18 cellular contexts compared by ENCODE assay signal in the genomic region with DNA sequence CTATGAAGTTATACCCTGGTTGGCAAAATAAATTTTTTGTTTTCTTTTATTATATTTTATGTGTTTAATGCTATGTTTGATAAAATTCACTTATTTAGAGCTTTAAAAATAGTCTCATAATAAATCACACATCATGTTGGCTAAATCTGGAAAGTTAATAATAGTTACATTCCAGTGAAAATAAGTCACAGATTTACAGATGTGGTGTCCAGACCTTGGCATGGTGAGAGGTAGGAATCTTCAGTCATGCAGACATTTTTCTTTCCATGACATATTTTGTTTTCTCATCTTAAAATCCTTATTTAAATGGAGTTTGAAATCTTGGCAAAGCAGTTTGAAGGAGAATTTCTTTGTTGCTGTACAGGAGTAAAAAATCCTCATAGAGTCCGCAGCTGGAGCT. TPM values are rescaled to one million over a fixed set of nuclear protein-coding genes. Genes with fewer than 3 reads are reported as not detected.
DNase-seq lines count a peak whose midpoint lies in the region; ATAC-seq, FAIRE-seq and TF ChIP-seq lines count a peak whose summit lies in the region.
"Had no signal": no experiment of that assay in that cellular context is flagged by ENCODE, and none has a peak within 500 bp of the region (broad histone marks: within the 10 kb centered on the region; RNA-seq: fewer than 3 reads in every experiment).

No MANE protein-coding gene starts in this region.

- FAIRE-seq in kidney (lab: Jason Lieb, UNC) = peak; percentile 70
- FAIRE-seq: TTC549 had no signal

- peak overlapping the region; percentile 37 for H3K4me3 Mint-ChIP-seq in chondrocyte (ENCODE audit: unreplicated experiment)
- H3K4me3 Mint-ChIP-seq in activated T-cell treated with anti-CD3 and anti-CD28 coated beads, Interleukin-2, amount 50 U/mL, for 4 hours = no peak overlapping the region
- H3K4me3 Mint-ChIP-seq in activated naive CD4-positive, alpha-beta T cell treated with anti-CD3 and anti-CD28 coated beads, Interleukin-2, amount 10 ng/mL, durations not matched to agents 7 days and 5 days = no peak overlapping the region
- H3K4me3 Mint-ChIP-seq: activated CD4-positive, alpha-beta T cell treated with anti-CD3 and anti-CD28 coated beads, Interleukin-2, amount 10 ng/mL, durations not matched to agents 24 days and 14 days; CD4-positive, alpha-beta T cell had no signal

- intact Hi-C loops in kidney (cut with DNase I) = no loop called here

- no peak overlapping the region for H3K9ac ChIP-seq in kidney (ENCODE audit: low read length in 2 of 2)

- no peak for TF ChIP-seq CTCF in chondrocyte (IDR thresholded peaks at IDR 0.05)
- no peak for TF ChIP-seq CTCF in kidney (IDR thresholded peaks at IDR 0.05; ENCODE audit: borderline replicate concordance, extremely low read depth, insufficient read depth)

- no peak overlapping the region for H3K4me3 ChIP-seq in kidney (ENCODE audit: low read length in 2 of 2)
- H3K4me3 ChIP-seq: cardiac muscle cell, psoas muscle had no signal

- peaks cover 23% of the 10 kb centered on the region for H3K36me3 Mint-ChIP-seq in chondrocyte (ENCODE audit: low read depth)
- H3K36me3 Mint-ChIP-seq in activated T-cell treated with anti-CD3 and anti-CD28 coated beads, Interleukin-2, amount 50 U/mL, for 4 hours (ENCODE audit: insufficient read depth) = peaks cover 55% of the 10 kb centered on the region
- peaks cover 25% of the 10 kb centered on the region for H3K36me3 Mint-ChIP-seq in activated naive CD4-positive, alpha-beta T cell treated with anti-CD3 and anti-CD28 coated beads, Interleukin-2, amount 10 ng/mL, durations not matched to agents 7 days and 5 days

- no peaks in the 10 kb centered on the region for H3K4me1 ChIP-seq in kidney (ENCODE audit: control insufficient read depth in 1 of 2, insufficient read depth in 1 of 2, low read depth in 1 of 2, low read length in 2 of 2)

- DNase-seq in HCEC 1CT (peak; percentile 82), chondrocyte (ENCODE audit: low spot score) (no peak), kidney (no peak)
- DNase-seq in activated T-cell treated with anti-CD3 and anti-CD28 coated beads, Interleukin-2, amount 50 U/mL, for 4 hours = no peak
- no peak for DNase-seq in activated naive CD4-positive, alpha-beta T cell treated with anti-CD3 and anti-CD28 coated beads, Interleukin-2, amount 10 ng/mL, durations not matched to agents 7 days and 5 days
- DNase-seq: activated CD4-positive, alpha-beta T cell treated with anti-CD3 and anti-CD28 coated beads, Interleukin-2, amount 10 ng/mL, durations not matched to agents 24 days and 14 days; CD4-positive, alpha-beta T cell; effector CD8-positive, alpha-beta T cell; foreskin melanocyte; NCI-H1436; NCI-H2227 treated with DMSO at 0.1 percent for 48 hours; psoas muscle had no signal

- H3K27ac Mint-ChIP-seq in chondrocyte (ENCODE audit: unreplicated experiment) = peak overlapping the region; percentile 94
- no peak overlapping the region for H3K27ac Mint-ChIP-seq in activated naive CD4-positive, alpha-beta T cell treated with anti-CD3 and anti-CD28 coated beads, Interleukin-2, amount 10 ng/mL, durations not matched to agents 7 days and 5 days
- H3K27ac Mint-ChIP-seq: activated CD4-positive, alpha-beta T cell treated with anti-CD3 and anti-CD28 coated beads, Interleukin-2, amount 10 ng/mL, durations not matched to agents 24 days and 14 days; activated naive CD4-positive, alpha-beta T cell treated with anti-CD3 and anti-CD28 coated beads, Interleukin-2, amount 50 U/mL, for 72 hours; CD4-positive, alpha-beta T cell had no signal

- H3K27ac ChIP-seq in kidney (ENCODE audit: low read depth in 2 of 2, low read length in 2 of 2) = no peak overlapping the region
- H3K27ac ChIP-seq: cardiac muscle cell, psoas muscle had no signal

- no peaks in the 10 kb centered on the region for H3K9me3 ChIP-seq in kidney (ENCODE audit: control insufficient read depth in 1 of 2, low read length in 2 of 2)
- H3K9me3 ChIP-seq: psoas muscle had no signal

- H3K27me3 Mint-ChIP-seq in chondrocyte (ENCODE audit: low read depth) = no peaks in the 10 kb centered on the region
- H3K27me3 Mint-ChIP-seq in activated T-cell treated with anti-CD3 and anti-CD28 coated beads, Interleukin-2, amount 50 U/mL, for 4 hours (ENCODE audit: low read depth) = no peaks in the 10 kb centered on the region
- no peaks in the 10 kb centered on the region for H3K27me3 Mint-ChIP-seq in activated naive CD4-positive, alpha-beta T cell treated with anti-CD3 and anti-CD28 coated beads, Interleukin-2, amount 10 ng/mL, durations not matched to agents 7 days and 5 days
- H3K27me3 Mint-ChIP-seq: activated CD4-positive, alpha-beta T cell treated with anti-CD3 and anti-CD28 coated beads, Interleukin-2, amount 10 ng/mL, durations not matched to agents 24 days and 14 days; CD4-positive, alpha-beta T cell had no signal

- peaks cover 42% of the 10 kb centered on the region for H3K4me1 Mint-ChIP-seq in chondrocyte (ENCODE audit: low read depth)
- H3K4me1 Mint-ChIP-seq in activated T-cell treated with anti-CD3 and anti-CD28 coated beads, Interleukin-2, amount 50 U/mL, for 4 hours (ENCODE audit: low read depth) = no peaks in the 10 kb centered on the region
- H3K4me1 Mint-ChIP-seq in activated naive CD4-positive, alpha-beta T cell treated with anti-CD3 and anti-CD28 coated beads, Interleukin-2, amount 10 ng/mL, durations not matched to agents 7 days and 5 days = no peaks in the 10 kb centered on the region

- CTCF ChIA-PET in activated naive CD4-positive, alpha-beta T cell treated with anti-CD3 and anti-CD28 coated beads, Interleukin-2, amount 10 ng/mL, durations not matched to agents 7 days and 5 days (lab: Charles Lee) = no interaction called here

- H3K9me3 Mint-ChIP-seq in chondrocyte (ENCODE audit: low read depth) = peaks cover 6% of the 10 kb centered on the region
- no peaks in the 10 kb centered on the region for H3K9me3 Mint-ChIP-seq in activated T-cell treated with anti-CD3 and anti-CD28 coated beads, Interleukin-2, amount 50 U/mL, for 4 hours
- no peaks in the 10 kb centered on the region for H3K9me3 Mint-ChIP-seq in activated naive CD4-positive, alpha-beta T cell treated with anti-CD3 and anti-CD28 coated beads, Interleukin-2, amount 10 ng/mL, durations not matched to agents 7 days and 5 days
- H3K9me3 Mint-ChIP-seq: activated naive CD4-positive, alpha-beta T cell treated with anti-CD3 and anti-CD28 coated beads, Interleukin-2, amount 50 U/mL, for 72 hours; CD4-positive, alpha-beta T cell had no signal

- ATAC-seq in activated T-cell treated with anti-CD3 and anti-CD28 coated beads, Interleukin-2, amount 50 U/mL, for 4 hours = no peak
- ATAC-seq in HG02840 (IDR thresholded peaks at IDR 0.05; ENCODE audit: low FRiP score, unreplicated experiment) = no peak
- ATAC-seq in GM21381 (IDR thresholded peaks at IDR 0.05; ENCODE audit: unreplicated experiment) = no peak
- ATAC-seq: activated naive CD4-positive, alpha-beta T cell treated with anti-CD3 and anti-CD28 coated beads, Interleukin-2, amount 50 U/mL, for 72 hours; HCT116; psoas muscle had no signal

- H3K36me3 ChIP-seq in kidney (ENCODE audit: control insufficient read depth in 1 of 2, insufficient read depth in 2 of 2, low read length in 2 of 2) = peaks cover 3 to 14% of the 10 kb centered on the region in 2 donors

RNA-seq across cellular contexts. Expression of a gene that starts 48.1 kb away (rescaled TPM):
- 46.4 to 59.4 TPM (median 47.5 TPM) in 3 replicates for total RNA-seq in chondrocyte
- 65.6 TPM for total RNA-seq in kidney
- 16.8 TPM for polyA plus RNA-seq in kidney (ENCODE audit: insufficient read depth, low read depth, low replicate concordance)
- 10 to 100 TPM; 61.7 to 63.5 (median 62.7) TPM for total RNA-seq in activated T-cell treated with anti-CD3 and anti-CD28 coated beads, Interleukin-2, amount 50 U/mL, for 4 hours

RNA-seq across cellular contexts. Expression of a gene that starts 50.4 kb away (rescaled TPM):
- total RNA-seq in chondrocyte (76.6 to 96.6 TPM (median 78.1 TPM) in 3 replicates), kidney (139 TPM)
- polyA plus RNA-seq in kidney (ENCODE audit: insufficient read depth, low read depth, low replicate concordance) = 11.6 TPM
- 10 to 100 TPM; 31.1 to 40.2 (median 38.7) TPM for total RNA-seq in activated T-cell treated with anti-CD3 and anti-CD28 coated beads, Interleukin-2, amount 50 U/mL, for 4 hours
